8 cellular contexts compared by ENCODE assay signal in genomic region chr5:50751064-50751657, GRCh38.
A peak's percentile ranks its signal among the peaks of the same experiment; 100 is the strongest.
DNase-seq lines count a peak whose midpoint lies in the region; ATAC-seq, FAIRE-seq and TF ChIP-seq lines count a peak whose summit lies in the region.

No MANE protein-coding gene starts in this region.

- H3K27ac Mint-ChIP-seq in chondrocyte (ENCODE audit: unreplicated experiment): no peak overlapping the region

- ATAC-seq in GM21825 (IDR thresholded peaks at IDR 0.05; ENCODE audit: unreplicated experiment): peak; percentile 96

- H3K36me3 Mint-ChIP-seq in chondrocyte (ENCODE audit: low read depth): no peaks in the 10 kb centered on the region

- H3K4me3 Mint-ChIP-seq in chondrocyte (ENCODE audit: unreplicated experiment): no peak overlapping the region

- peak; percentile 60 for FAIRE-seq in A204.1 (lab: Jason Lieb, UNC)

- H3K4me3 ChIP-seq in Jurkat, Clone E6-1 (ENCODE audit: low read length): no peak overlapping the region

- TF ChIP-seq CTCF in chondrocyte (IDR thresholded peaks at IDR 0.05): peak; percentile 90

- H3K27me3 Mint-ChIP-seq in chondrocyte (ENCODE audit: low read depth): no peaks in the 10 kb centered on the region

- H3K9me3 Mint-ChIP-seq in chondrocyte (ENCODE audit: low read depth): no peaks in the 10 kb centered on the region

- peaks cover 13% of the 10 kb centered on the region for H3K4me1 Mint-ChIP-seq in chondrocyte (ENCODE audit: low read depth)

- peak; percentile 52 for DNase-seq in EH (ENCODE audit: low read depth)
- DNase-seq in Jurkat, Clone E6-1 (ENCODE audit: low read depth, low spot score): peak; percentile 74
- peak; percentile 23 for DNase-seq in SIG-M5 (lab: John Stamatoyannopoulos, UW)
- no peak for DNase-seq in chondrocyte (ENCODE audit: low spot score)
- peak; percentile 69 for DNase-seq in medulla oblongata (ENCODE audit: extremely low spot score)
- no peak for DNase-seq in inferior parietal cortex (ENCODE audit: extremely low spot score)

Comparison
In these comparisons a context has a peak if more than half of its experiments do, and no peak if none do; other contexts are left out.
1. DNase-seq: peak in EH (single experiment), Jurkat, Clone E6-1 (single experiment), SIG-M5 (single experiment) and medulla oblongata (single experiment); none in chondrocyte (single experiment) and inferior parietal cortex (single experiment).